1 cellular context compared by ENCODE assay signal in the genomic region with DNA sequence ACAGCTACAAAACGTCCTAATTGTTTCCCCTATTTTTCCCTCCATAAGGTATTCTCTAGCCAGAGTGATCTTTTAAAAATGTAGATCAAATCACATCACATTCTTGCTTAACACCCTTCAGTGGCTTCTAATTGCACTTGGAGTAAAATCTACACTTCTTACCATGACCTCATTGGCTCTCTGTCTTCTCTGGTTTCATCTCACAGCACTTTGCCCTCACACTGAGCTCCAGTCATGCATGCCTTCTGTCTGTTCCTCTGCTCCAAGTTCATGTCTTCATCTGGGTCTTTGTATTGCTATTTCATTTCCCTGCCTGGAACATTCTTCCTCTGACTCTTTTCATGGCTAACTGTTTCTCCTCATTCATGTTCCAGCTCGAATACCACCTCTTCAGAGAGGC.
TF ChIP-seq lines count a peak whose summit lies in the region.

No MANE protein-coding gene starts in this region.

TF ChIP-seq in GM12878, 131 proteins besides CTCF, POLR2A, EP300 and RAD21 (continued from another document):
- TF ChIP-seq, protein P1, sequence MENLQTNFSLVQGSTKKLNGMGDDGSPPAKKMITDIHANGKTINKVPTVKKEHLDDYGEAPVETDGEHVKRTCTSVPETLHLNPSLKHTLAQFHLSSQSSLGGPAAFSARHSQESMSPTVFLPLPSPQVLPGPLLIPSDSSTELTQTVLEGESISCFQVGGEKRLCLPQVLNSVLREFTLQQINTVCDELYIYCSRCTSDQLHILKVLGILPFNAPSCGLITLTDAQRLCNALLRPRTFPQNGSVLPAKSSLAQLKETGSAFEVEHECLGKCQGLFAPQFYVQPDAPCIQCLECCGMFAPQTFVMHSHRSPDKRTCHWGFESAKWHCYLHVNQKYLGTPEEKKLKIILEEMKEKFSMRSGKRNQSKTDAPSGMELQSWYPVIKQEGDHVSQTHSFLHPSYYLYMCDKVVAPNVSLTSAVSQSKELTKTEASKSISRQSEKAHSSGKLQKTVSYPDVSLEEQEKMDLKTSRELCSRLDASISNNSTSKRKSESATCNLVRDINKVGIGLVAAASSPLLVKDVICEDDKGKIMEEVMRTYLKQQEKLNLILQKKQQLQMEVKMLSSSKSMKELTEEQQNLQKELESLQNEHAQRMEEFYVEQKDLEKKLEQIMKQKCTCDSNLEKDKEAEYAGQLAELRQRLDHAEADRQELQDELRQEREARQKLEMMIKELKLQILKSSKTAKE (IDR thresholded peaks at IDR 0.05; ENCODE audit: low read depth, poor library complexity, severe bottlenecking), result no peak
- TF ChIP-seq, protein P2, sequence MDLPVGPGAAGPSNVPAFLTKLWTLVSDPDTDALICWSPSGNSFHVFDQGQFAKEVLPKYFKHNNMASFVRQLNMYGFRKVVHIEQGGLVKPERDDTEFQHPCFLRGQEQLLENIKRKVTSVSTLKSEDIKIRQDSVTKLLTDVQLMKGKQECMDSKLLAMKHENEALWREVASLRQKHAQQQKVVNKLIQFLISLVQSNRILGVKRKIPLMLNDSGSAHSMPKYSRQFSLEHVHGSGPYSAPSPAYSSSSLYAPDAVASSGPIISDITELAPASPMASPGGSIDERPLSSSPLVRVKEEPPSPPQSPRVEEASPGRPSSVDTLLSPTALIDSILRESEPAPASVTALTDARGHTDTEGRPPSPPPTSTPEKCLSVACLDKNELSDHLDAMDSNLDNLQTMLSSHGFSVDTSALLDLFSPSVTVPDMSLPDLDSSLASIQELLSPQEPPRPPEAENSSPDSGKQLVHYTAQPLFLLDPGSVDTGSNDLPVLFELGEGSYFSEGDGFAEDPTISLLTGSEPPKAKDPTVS (IDR thresholded peaks at IDR 0.05; ENCODE audit: low read depth, low read length), result no peak
- no peak for TF ChIP-seq MTA3 (IDR thresholded peaks at IDR 0.05; ENCODE audit: borderline replicate concordance, low read length)
- TF ChIP-seq RUNX3 (IDR thresholded peaks at IDR 0.05; ENCODE audit: low read length), result peak; percentile 9; the same call in 1 of the 2 replicates
- no peak for TF ChIP-seq RCOR1 (conservative IDR thresholded peaks at IDR 0.05; ENCODE audit: low read depth, low read length)
- no peak for TF ChIP-seq PKNOX1 (IDR thresholded peaks at IDR 0.05)
